Comparison of ENCODE assay signal across 8 cellular contexts in genomic region chr11:2901854-2902783, GRCh38. TPM values are rescaled to one million over a fixed set of nuclear protein-coding genes. Genes with fewer than 3 reads are reported as not detected.
DNase-seq lines count a peak whose midpoint lies in the region; ATAC-seq and TF ChIP-seq lines count a peak whose summit lies in the region.

No MANE protein-coding gene starts in this region.

- H3K4me2 ChIP-seq in neural progenitor cell = peak overlapping the region; percentile 87

- intact Hi-C loops in activated T-helper 2 cell treated with anti-CD3 and anti-CD28 coated beads, Interferon-gamma antibody, Interleukin-2, Interleukin-4, amounts not matched to agents 10 μg/mL and 5 μg/mL and 100 μg/mL, durations not matched to agents 14 hours and 24 hours and 36 hours (cut with micrococcal nuclease) = loop anchor here (1.0 to 2.0 kb wide), 3 partner anchors 17 to 89 kb away; partner anchors contain the start of gene CDKN1C

- no peaks in the 10 kb centered on the region for H4K20me1 ChIP-seq in neural progenitor cell (ENCODE audit: low read depth)

- peak overlapping the region; percentile 61 for H3K27ac Mint-ChIP-seq in activated T-helper 2 cell treated with anti-CD3 and anti-CD28 coated beads, Interferon-gamma antibody, Interleukin-2, Interleukin-4, amounts not matched to agents 10 μg/mL and 5 μg/mL and 100 μg/mL, durations not matched to agents 14 hours and 24 hours and 36 hours
- H3K27ac Mint-ChIP-seq in neural progenitor cell = no peak overlapping the region

- H3K27me3 Mint-ChIP-seq in activated T-helper 2 cell treated with anti-CD3 and anti-CD28 coated beads, Interferon-gamma antibody, Interleukin-2, Interleukin-4, amounts not matched to agents 10 μg/mL and 5 μg/mL and 100 μg/mL, durations not matched to agents 14 hours and 24 hours and 36 hours (ENCODE audit: low read depth) = no peaks in the 10 kb centered on the region
- peaks cover 17% of the 10 kb centered on the region for H3K27me3 Mint-ChIP-seq in neural progenitor cell (ENCODE audit: insufficient read depth, low read depth)

- H3K79me2 ChIP-seq in neural progenitor cell (ENCODE audit: low read depth) = no peaks in the 10 kb centered on the region

- H3K4me1 ChIP-seq in neural progenitor cell (peaks cover 8% of the 10 kb centered on the region), stomach smooth muscle (ENCODE audit: control insufficient read depth, insufficient read depth, low read length) (peaks cover 31% of the 10 kb centered on the region)

- H3K9me3 ChIP-seq in neural progenitor cell (ENCODE audit: low read depth) (no peaks in the 10 kb centered on the region), stomach smooth muscle (ENCODE audit: control insufficient read depth in 2 of 2, low read length in 2 of 2) (peaks cover 0 to 4% of the 10 kb centered on the region in 2 donors)

- H2AFZ ChIP-seq in neural progenitor cell (replicated peaks) = peak overlapping the region; percentile 67

- no peaks in the 10 kb centered on the region for H3K36me3 ChIP-seq in neural progenitor cell
- no peaks in the 10 kb centered on the region for H3K36me3 ChIP-seq in stomach smooth muscle (ENCODE audit: control insufficient read depth in 2 of 2, insufficient read depth in 2 of 2, low read length in 2 of 2)

- ATAC-seq in GM21717 (IDR thresholded peaks at IDR 0.05; ENCODE audit: unreplicated experiment) = peak; percentile 93

- TF ChIP-seq CTCF in neural progenitor cell (IDR thresholded peaks at IDR 0.05) = no peak

- H3K27me3 ChIP-seq in neural progenitor cell (peaks cover 13% of the 10 kb centered on the region), stomach smooth muscle (ENCODE audit: control insufficient read depth in 1 of 2, insufficient read depth in 2 of 2, low read length in 2 of 2) (peaks cover 0 to 4% of the 10 kb centered on the region in 2 donors)

- peaks cover 15% of the 10 kb centered on the region for H3K36me3 Mint-ChIP-seq in activated T-helper 2 cell treated with anti-CD3 and anti-CD28 coated beads, Interferon-gamma antibody, Interleukin-2, Interleukin-4, amounts not matched to agents 10 μg/mL and 5 μg/mL and 100 μg/mL, durations not matched to agents 14 hours and 24 hours and 36 hours (ENCODE audit: low read depth)
- H3K36me3 Mint-ChIP-seq in neural progenitor cell = no peaks in the 10 kb centered on the region

- peaks cover 10% of the 10 kb centered on the region for H3K9me3 Mint-ChIP-seq in activated T-helper 2 cell treated with anti-CD3 and anti-CD28 coated beads, Interferon-gamma antibody, Interleukin-2, Interleukin-4, amounts not matched to agents 10 μg/mL and 5 μg/mL and 100 μg/mL, durations not matched to agents 14 hours and 24 hours and 36 hours
- H3K9me3 Mint-ChIP-seq in neural progenitor cell = peaks cover 4% of the 10 kb centered on the region

- H3K9ac ChIP-seq in neural progenitor cell = no peak overlapping the region
- peak overlapping the region; percentile 50 to 64 for H3K9ac ChIP-seq in stomach smooth muscle (ENCODE audit: low read length in 2 of 2)

- H3K27ac ChIP-seq in neural progenitor cell = no peak overlapping the region
- H3K27ac ChIP-seq in stomach smooth muscle (ENCODE audit: low read length) = no peak overlapping the region

- H3K4me3 Mint-ChIP-seq in activated T-helper 2 cell treated with anti-CD3 and anti-CD28 coated beads, Interferon-gamma antibody, Interleukin-2, Interleukin-4, amounts not matched to agents 10 μg/mL and 5 μg/mL and 100 μg/mL, durations not matched to agents 14 hours and 24 hours and 36 hours (ENCODE audit: low read depth) = peak overlapping the region; percentile 74
- peak overlapping the region; percentile 79 for H3K4me3 Mint-ChIP-seq in neural progenitor cell

- peak overlapping the region; percentile 70 for H3K4me3 ChIP-seq in Jurkat, Clone E6-1 (ENCODE audit: low read length)
- H3K4me3 ChIP-seq in neural progenitor cell = peak overlapping the region; percentile 59
- H3K4me3 ChIP-seq in stomach smooth muscle (ENCODE audit: low read length in 2 of 2) = peak overlapping the region; percentile 56 to 79

- H3K4me1 Mint-ChIP-seq in activated T-helper 2 cell treated with anti-CD3 and anti-CD28 coated beads, Interferon-gamma antibody, Interleukin-2, Interleukin-4, amounts not matched to agents 10 μg/mL and 5 μg/mL and 100 μg/mL, durations not matched to agents 14 hours and 24 hours and 36 hours (ENCODE audit: low read depth) = peaks cover 37% of the 10 kb centered on the region
- peaks cover 22% of the 10 kb centered on the region for H3K4me1 Mint-ChIP-seq in neural progenitor cell

- no peaks in the 10 kb centered on the region for H3F3A ChIP-seq in neural progenitor cell (ENCODE audit: low read depth)

- DNase-seq in DMS79 (lab: John Stamatoyannopoulos, UW) (peak; percentile 26), RPMI7951 (ENCODE audit: low read depth) (peak; percentile 89), fibroblast of the conjunctiva (ENCODE audit: low read depth) (peak; percentile 83), neural progenitor cell (ENCODE audit: low spot score) (peak; percentile 94)
- DNase-seq in Jurkat, Clone E6-1 (ENCODE audit: low read depth, low spot score) = peak; percentile 87
- DNase-seq in activated T-helper 2 cell treated with anti-CD3 and anti-CD28 coated beads, Interferon-gamma antibody, Interleukin-2, Interleukin-4, amounts not matched to agents 10 μg/mL and 5 μg/mL and 100 μg/mL, durations not matched to agents 14 hours and 24 hours and 36 hours (ENCODE audit: low spot score) = peak; percentile 94

RNA-seq across cellular contexts. Expression of gene CDKN1C, which starts 16.5 kb away (rescaled TPM):
- 7.8 TPM for polyA plus RNA-seq in Jurkat, Clone E6-1 (2012; ENCODE audit: insufficient read depth, insufficient read length)
- 0.39 and 1.2 TPM in 2 replicates for total RNA-seq in RPMI7951 (2014; rRNA removed; shearing (Covaris generic))
- total RNA-seq in activated T-helper 2 cell treated with anti-CD3 and anti-CD28 coated beads, Interferon-gamma antibody, Interleukin-2, Interleukin-4, amounts not matched to agents 10 μg/mL and 5 μg/mL and 100 μg/mL, durations not matched to agents 14 hours and 24 hours and 36 hours = 1.7 TPM in 2 replicates
- 47.8 and 49.3 TPM in 2 replicates for total RNA-seq in neural progenitor cell (ENCODE audit: low replicate concordance)

RNA-seq across cellular contexts. Expression of gene PHLDA2, which starts 27.1 kb away (rescaled TPM):
- polyA plus RNA-seq in Jurkat, Clone E6-1 (2012; ENCODE audit: insufficient read depth, insufficient read length) = not detected
- total RNA-seq in RPMI7951 (2014; rRNA removed; shearing (Covaris generic)) = 26.9 and 28.0 TPM in 2 replicates
- total RNA-seq in activated T-helper 2 cell treated with anti-CD3 and anti-CD28 coated beads, Interferon-gamma antibody, Interleukin-2, Interleukin-4, amounts not matched to agents 10 μg/mL and 5 μg/mL and 100 μg/mL, durations not matched to agents 14 hours and 24 hours and 36 hours = 34.5 and 34.7 TPM in 2 replicates
- total RNA-seq in neural progenitor cell (ENCODE audit: low replicate concordance) = not detected in 2 replicates

Comparison
In these comparisons a context has a peak if more than half of its experiments do, and no peak if none do; other contexts are left out.
1. DNase-seq: peak in every context shown above with its lines; median percentile 94 in activated T-helper 2 cell treated with anti-CD3 and anti-CD28 coated beads, Interferon-gamma antibody, Interleukin-2, Interleukin-4, amounts not matched to agents 10 μg/mL and 5 μg/mL and 100 μg/mL, durations not matched to agents 14 hours and 24 hours and 36 hours; 94 in neural progenitor cell; 89 in RPMI7951; 87 in Jurkat, Clone E6-1; 83 in fibroblast of the conjunctiva; 26 in DMS79.
2. RNA of gene CDKN1C, which starts 16.5 kb away (total RNA-seq): 47.8 to 49.3 TPM in neural progenitor cell; 1.7 TPM in activated T-helper 2 cell treated with anti-CD3 and anti-CD28 coated beads, Interferon-gamma antibody, Interleukin-2, Interleukin-4, amounts not matched to agents 10 μg/mL and 5 μg/mL and 100 μg/mL, durations not matched to agents 14 hours and 24 hours and 36 hours and 0.39 to 1.2 TPM in RPMI7951; every median in the first group is over 10 times any median in the second.
3. RNA of gene PHLDA2, which starts 27.1 kb away (total RNA-seq): 34.5 to 34.7 TPM in activated T-helper 2 cell treated with anti-CD3 and anti-CD28 coated beads, Interferon-gamma antibody, Interleukin-2, Interleukin-4, amounts not matched to agents 10 μg/mL and 5 μg/mL and 100 μg/mL, durations not matched to agents 14 hours and 24 hours and 36 hours and 26.9 to 28.0 TPM in RPMI7951; not detected in neural progenitor cell; every median in the first group is over 10 times any median in the second.
4. Peak in every context shown above with its lines, with median percentiles within 50 percentile points of each other: H3K4me3 ChIP-seq.